ENCODE assay signal across 9 cellular contexts in the genomic region with DNA sequence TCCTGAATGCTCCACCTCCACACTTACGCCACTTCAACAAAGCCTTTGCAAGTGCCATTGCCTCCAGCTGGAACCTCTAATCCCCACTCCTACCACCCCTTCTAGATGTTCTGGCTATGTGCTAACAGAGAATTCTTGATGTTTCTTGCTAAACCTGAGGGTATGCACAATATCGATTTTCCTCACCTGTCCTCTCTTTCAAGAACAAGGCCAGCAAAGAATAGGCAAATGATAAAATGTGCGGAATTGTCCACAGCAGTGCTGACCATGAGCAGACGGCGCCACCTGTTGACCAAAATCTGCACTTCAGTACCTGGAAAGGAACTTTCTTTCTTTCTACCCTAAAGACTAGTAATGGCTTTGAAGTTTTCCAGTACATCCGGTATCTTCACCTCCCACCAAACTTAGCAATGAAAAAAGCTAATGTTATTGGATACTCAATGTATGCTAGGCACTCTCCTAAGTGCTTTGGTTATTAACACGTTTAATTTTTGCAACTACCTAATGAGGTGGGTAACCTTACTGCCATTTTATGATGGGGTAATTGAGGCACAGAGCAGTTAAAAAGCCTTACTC. TPM values are rescaled to one million over a fixed set of nuclear protein-coding genes. Genes with fewer than 3 reads are reported as not detected.
A peak's percentile ranks its signal among the peaks of the same experiment; 100 is the strongest.
DNase-seq lines count a peak whose midpoint lies in the region; ATAC-seq, FAIRE-seq and TF ChIP-seq lines count a peak whose summit lies in the region.
"Had no signal": no experiment of that assay in that cellular context is flagged by ENCODE, and none has a peak within 500 bp of the region (broad histone marks: within the 10 kb centered on the region; RNA-seq: fewer than 3 reads in every experiment).

No MANE protein-coding gene starts in this region.

- H3K27ac Mint-ChIP-seq in glutamatergic neuron (ENCODE audit: unreplicated experiment) = no peak overlapping the region

- H3K4me1 ChIP-seq in SJCRH30 (peaks cover 5% of the 10 kb centered on the region), prostate gland (replicated peaks) (peaks cover 5% of the 10 kb centered on the region), aorta (ENCODE audit: control insufficient read depth in 1 of 2, insufficient read depth in 2 of 2, low read length in 2 of 2) (no peaks in the 10 kb centered on the region)

- intact Hi-C loops in prostate gland (cut with DNase I) (loop anchor here (5.0 to 10.0 kb wide), 2 partner anchors 35 to 182 kb away; no protein-coding TSS in a partner anchor), aorta (cut with DNase I) (loop anchor here (1.0 to 5.0 kb wide), 6 partner anchors 28 to 185 kb away; no protein-coding TSS in a partner anchor)

- DNase-seq in COR-L47 (lab: John Stamatoyannopoulos, UW) = peak; percentile 54
- peak; percentile 53 for DNase-seq in HTR-8/SVneo (ENCODE audit: insufficient read length, low spot score)
- peak; percentile 56 to 79 for DNase-seq in SJCRH30
- peak; percentile 27 to 68 (median 52) for DNase-seq in activated naive CD4-positive, alpha-beta T cell (lab: John Stamatoyannopoulos, UW)
- DNase-seq in glutamatergic neuron = peak; percentile 83
- peak; percentile 68 for DNase-seq in prostate gland (ENCODE audit: low spot score)
- peak; percentile 72 to 88 for DNase-seq in aorta
- no peak for DNase-seq in GM19240 (ENCODE audit: insufficient read length, low spot score)

- peak; percentile 77 for TF ChIP-seq CTCF in glutamatergic neuron (IDR thresholded peaks at IDR 0.05; ENCODE audit: partially characterized antibody, unreplicated experiment)
- TF ChIP-seq CTCF in prostate gland (IDR thresholded peaks at IDR 0.05) = peak; percentile 76 to 93 (median 92)

- H3K4me3 ChIP-seq in SJCRH30 (no peak overlapping the region), prostate gland (no peak overlapping the region), aorta (ENCODE audit: low read length in 2 of 2) (no peak overlapping the region)

- no peaks in the 10 kb centered on the region for H3K36me3 Mint-ChIP-seq in glutamatergic neuron (ENCODE audit: unreplicated experiment)

- H3K27me3 Mint-ChIP-seq in glutamatergic neuron (ENCODE audit: unreplicated experiment) = peaks cover 7% of the 10 kb centered on the region

- peaks cover 7% of the 10 kb centered on the region; the same call in 1 of the 2 replicates for H3K36me3 ChIP-seq in SJCRH30
- no peaks in the 10 kb centered on the region for H3K36me3 ChIP-seq in prostate gland
- H3K36me3 ChIP-seq in aorta (ENCODE audit: control insufficient read depth in 1 of 2, insufficient read depth in 2 of 2, low read length in 1 of 2) = no peaks in the 10 kb centered on the region

- TF ChIP-seq POLR2A in prostate gland (IDR thresholded peaks at IDR 0.05) = no peak

- FAIRE-seq in HTR-8/SVneo (lab: Jason Lieb, UNC) = no peak

- H3K4me3 Mint-ChIP-seq in glutamatergic neuron (ENCODE audit: unreplicated experiment) = no peak overlapping the region

- ATAC-seq in aorta (ENCODE audit: low FRiP score) = peak; percentile 73

- H3K27me3 ChIP-seq in SJCRH30 (no peaks in the 10 kb centered on the region), prostate gland (replicated peaks; ENCODE audit: insufficient read depth) (no peaks in the 10 kb centered on the region), aorta (ENCODE audit: control insufficient read depth in 1 of 2, insufficient read depth in 2 of 2, low read length in 1 of 2) (no peaks in the 10 kb centered on the region)

- H3K9me3 ChIP-seq in SJCRH30 (replicated peaks) = no peaks in the 10 kb centered on the region
- H3K9me3 ChIP-seq in prostate gland = no peaks in the 10 kb centered on the region
- no peaks in the 10 kb centered on the region for H3K9me3 ChIP-seq in aorta (ENCODE audit: control insufficient read depth, low read length)

- H3K9me3 Mint-ChIP-seq in glutamatergic neuron (ENCODE audit: unreplicated experiment) = peaks cover 4% of the 10 kb centered on the region

- WGBS in prostate gland = 16% methylated on average over 7 of the region's 7 CpGs
- 14 to 15% methylated on average over 7 of the region's 7 CpGs for WGBS in aorta, 2 donors

- H3K27ac ChIP-seq in SJCRH30 = no peak overlapping the region
- no peak overlapping the region for H3K27ac ChIP-seq in prostate gland
- no peak overlapping the region for H3K27ac ChIP-seq in aorta (ENCODE audit: low read depth in 1 of 2, low read length in 2 of 2)

- peaks cover 6% of the 10 kb centered on the region for H3K4me1 Mint-ChIP-seq in glutamatergic neuron (ENCODE audit: low read depth, unreplicated experiment)

RNA-seq across cellular contexts. Expression of a gene that starts 3.4 kb away (rescaled TPM):
- total RNA-seq in SJCRH30 (2014; rRNA removed; shearing (Covaris generic)) = 93.2 and 147 TPM in 2 replicates
- total RNA-seq in glutamatergic neuron (ENCODE audit: unreplicated experiment) (51.2 TPM), prostate gland (10 to 100 TPM; 35.2 to 44.3 TPM), aorta (10 to 100 TPM; 30.8 to 40.0 TPM)
- 10 to 100 TPM; 34.7 to 71.1 TPM for polyA plus RNA-seq in aorta

RNA-seq across cellular contexts. Expression of a gene that starts 10.3 kb away (rescaled TPM):
- 4.5 and 5.6 TPM in 2 replicates for total RNA-seq in SJCRH30 (2014; rRNA removed; shearing (Covaris generic))
- total RNA-seq in glutamatergic neuron (ENCODE audit: unreplicated experiment) (not detected), prostate gland (1 to 10 TPM in 1 of 2 donors, not detected in 1; 1.4 TPM), aorta (not detected)
- not detected for polyA plus RNA-seq in aorta
- total RNA-seq: T-helper 1 cell treated with Interleukin-12 subunit alpha and Interleukin-12 subunit beta and Interleukin-4 antibody, amounts not matched to agents 30 ng/mL and 1 ng/mL, for 36 hours had no signal

RNA-seq across cellular contexts. Expression of a gene that starts 11.6 kb away (rescaled TPM):
- total RNA-seq in SJCRH30 (2014; rRNA removed; shearing (Covaris generic)) = 8.8 and 9.5 TPM in 2 replicates
- 5.2 TPM for total RNA-seq in glutamatergic neuron (ENCODE audit: unreplicated experiment)
- total RNA-seq in prostate gland = 10 to 100 TPM; 18.2 to 20.9 TPM
- total RNA-seq in aorta = 10 to 100 TPM in 1 of 2 donors, 1 to 10 TPM in 1; 7.6 to 15.8 TPM
- 10 to 100 TPM in 1 of 2 donors, 1 to 10 TPM in 1; 8.6 to 19.6 TPM for polyA plus RNA-seq in aorta

RNA-seq across cellular contexts. Expression of a gene that starts 40.3 kb away (rescaled TPM):
- 36.9 and 39.9 TPM in 2 replicates for total RNA-seq in SJCRH30 (2014; rRNA removed; shearing (Covaris generic))
- total RNA-seq in glutamatergic neuron (ENCODE audit: unreplicated experiment) (199 TPM), prostate gland (10 to 100 TPM; 42.3 to 44.6 TPM), aorta (10 to 100 TPM; 42.0 to 68.9 TPM)
- 10 to 100 TPM; 44.8 to 45.2 TPM for polyA plus RNA-seq in aorta
